ENCODE assay signal across 11 cellular contexts in genomic region chr20:32282461-32282860, GRCh38. TPM values are rescaled to one million over a fixed set of nuclear protein-coding genes. Genes with fewer than 3 reads are reported as not detected.
DNase-seq lines count a peak whose midpoint lies in the region; ATAC-seq lines count a peak whose summit lies in the region.
"Had no signal": no experiment of that assay in that cellular context is flagged by ENCODE, and none has a peak within 500 bp of the region (broad histone marks: within the 10 kb centered on the region; RNA-seq: fewer than 3 reads in every experiment).

No MANE protein-coding gene starts in this region.

- H3K27ac ChIP-seq in aorta (ENCODE audit: low read depth in 1 of 2, low read length in 2 of 2) = no peak overlapping the region
- H3K27ac ChIP-seq: cardiac muscle cell had no signal

- no peaks in the 10 kb centered on the region for H3K9me3 ChIP-seq in aorta (ENCODE audit: control insufficient read depth, low read length)

- 2 to 10% methylated on average over 4 of the region's 4 CpGs for WGBS in aorta, 2 donors

- H3K27me3 Mint-ChIP-seq in activated naive CD4-positive, alpha-beta T cell treated with anti-CD3 and anti-CD28 coated beads for 36 hours (ENCODE audit: low read depth) = no peaks in the 10 kb centered on the region
- no peaks in the 10 kb centered on the region for H3K27me3 Mint-ChIP-seq in stimulated activated naive B cell treated with anti-CD40 and anti-IgM and Interleukin-4, amounts not matched to agents 10 μg/mL and 1 μg/mL and 100 μg/mL, for 72 hours

- peak overlapping the region; percentile 90 for H3K27ac Mint-ChIP-seq in activated naive CD4-positive, alpha-beta T cell treated with anti-CD3 and anti-CD28 coated beads for 36 hours
- H3K27ac Mint-ChIP-seq in stimulated activated naive B cell treated with anti-CD40 and anti-IgM and Interleukin-4, amounts not matched to agents 10 μg/mL and 1 μg/mL and 100 μg/mL, for 72 hours = peak overlapping the region; percentile 82

- H3K27me3 ChIP-seq in aorta (ENCODE audit: control insufficient read depth in 1 of 2, insufficient read depth in 2 of 2, low read length in 1 of 2) = no peaks in the 10 kb centered on the region
- H3K27me3 ChIP-seq: cardiac muscle cell had no signal

- peaks cover 2% of the 10 kb centered on the region in 2 donors for H3K4me1 ChIP-seq in aorta (ENCODE audit: control insufficient read depth in 1 of 2, insufficient read depth in 2 of 2, low read length in 2 of 2)

- no peak overlapping the region for H3K4me3 ChIP-seq in aorta (ENCODE audit: low read length in 2 of 2)
- H3K4me3 ChIP-seq: cardiac muscle cell had no signal

- peak; percentile 26 for DNase-seq in activated naive CD4-positive, alpha-beta T cell treated with anti-CD3 and anti-CD28 coated beads for 36 hours
- no peak for DNase-seq in activated naive CD4-positive, alpha-beta T cell (lab: John Stamatoyannopoulos, UW)
- peak; percentile 41 for DNase-seq in NCI-H2196 treated with DMSO at 0.1 percent for 48 hours (lab: John Stamatoyannopoulos, UW; ENCODE audit: unreplicated experiment)
- DNase-seq in cerebellum (ENCODE audit: low spot score) = peak; percentile 91
- DNase-seq in stimulated activated naive B cell treated with anti-CD40 and anti-IgM and Interleukin-4, amounts not matched to agents 10 μg/mL and 1 μg/mL and 100 μg/mL, for 72 hours = no peak
- no peak for DNase-seq in aorta
- no peak for DNase-seq in stimulated activated CD4-positive, alpha-beta T cell treated with anti-CD3 and anti-CD28 coated beads, Interleukin-15, amount 100 ng/mL, for 24 hours
- DNase-seq: KBM-7, mesenchymal stem cell had no signal

- H3K36me3 ChIP-seq in aorta (ENCODE audit: control insufficient read depth in 1 of 2, insufficient read depth in 2 of 2, low read length in 1 of 2) = no peaks in the 10 kb centered on the region
- H3K36me3 ChIP-seq: cardiac muscle cell had no signal

- H3K4me3 Mint-ChIP-seq in activated naive CD4-positive, alpha-beta T cell treated with anti-CD3 and anti-CD28 coated beads for 36 hours = peak overlapping the region; percentile 28
- no peak overlapping the region for H3K4me3 Mint-ChIP-seq in stimulated activated naive B cell treated with anti-CD40 and anti-IgM and Interleukin-4, amounts not matched to agents 10 μg/mL and 1 μg/mL and 100 μg/mL, for 72 hours

- peaks cover 78% of the 10 kb centered on the region for H3K4me1 Mint-ChIP-seq in activated naive CD4-positive, alpha-beta T cell treated with anti-CD3 and anti-CD28 coated beads for 36 hours (ENCODE audit: low read depth)
- H3K4me1 Mint-ChIP-seq in stimulated activated naive B cell treated with anti-CD40 and anti-IgM and Interleukin-4, amounts not matched to agents 10 μg/mL and 1 μg/mL and 100 μg/mL, for 72 hours = peaks cover 47 to 63% of the 10 kb centered on the region in 2 donors

- peaks cover 47% of the 10 kb centered on the region for H3K36me3 Mint-ChIP-seq in activated naive CD4-positive, alpha-beta T cell treated with anti-CD3 and anti-CD28 coated beads for 36 hours (ENCODE audit: low read depth)
- H3K36me3 Mint-ChIP-seq in stimulated activated naive B cell treated with anti-CD40 and anti-IgM and Interleukin-4, amounts not matched to agents 10 μg/mL and 1 μg/mL and 100 μg/mL, for 72 hours = peaks cover 15 to 22% of the 10 kb centered on the region in 2 donors

- no peaks in the 10 kb centered on the region for H3K9me3 Mint-ChIP-seq in activated naive CD4-positive, alpha-beta T cell treated with anti-CD3 and anti-CD28 coated beads for 36 hours
- no peaks in the 10 kb centered on the region for H3K9me3 Mint-ChIP-seq in stimulated activated naive B cell treated with anti-CD40 and anti-IgM and Interleukin-4, amounts not matched to agents 10 μg/mL and 1 μg/mL and 100 μg/mL, for 72 hours

- CTCF ChIA-PET in activated naive CD4-positive, alpha-beta T cell treated with anti-CD3 and anti-CD28 coated beads for 36 hours (lab: Charles Lee) = interaction anchor here (1.6 kb wide), 1 partner anchor 50 kb away, joined by 9 read pairs; no protein-coding TSS in a partner anchor

- intact Hi-C loops in activated naive CD4-positive, alpha-beta T cell treated with anti-CD3 and anti-CD28 coated beads for 36 hours (cut with micrococcal nuclease) = no loop called here
- intact Hi-C loops in aorta (cut with DNase I) = no loop called here

- ATAC-seq in stimulated activated naive B cell treated with anti-CD40 and anti-IgM and Interleukin-4, amounts not matched to agents 10 μg/mL and 1 μg/mL and 100 μg/mL, for 72 hours (replicated peaks) = no peak
- ATAC-seq in aorta (ENCODE audit: low FRiP score) (no peak), HG03571 (IDR thresholded peaks at IDR 0.05; ENCODE audit: unreplicated experiment) (no peak)

RNA-seq across cellular contexts. Expression of gene KIF3B, which starts 5.0 kb away (rescaled TPM):
- 10 to 100 TPM; 27.4 to 27.6 TPM for total RNA-seq in activated naive CD4-positive, alpha-beta T cell treated with anti-CD3 and anti-CD28 coated beads for 36 hours
- 57.4 TPM for total RNA-seq in cerebellum
- total RNA-seq in aorta = 10 to 100 TPM; 26.6 to 28.0 TPM
- 10 to 100 TPM; 12.9 to 19.8 TPM for polyA plus RNA-seq in aorta

Comparison
In these comparisons a context has a peak if more than half of its experiments do, and no peak if none do; other contexts are left out.
1. DNase-seq: peak in activated naive CD4-positive, alpha-beta T cell treated with anti-CD3 and anti-CD28 coated beads for 36 hours (single experiment), NCI-H2196 treated with DMSO at 0.1 percent for 48 hours (single experiment) and cerebellum (single experiment); none in activated naive CD4-positive, alpha-beta T cell (0 of 4), stimulated activated naive B cell treated with anti-CD40 and anti-IgM and Interleukin-4, amounts not matched to agents 10 μg/mL and 1 μg/mL and 100 μg/mL, for 72 hours (single experiment), aorta (0 of 2) and stimulated activated CD4-positive, alpha-beta T cell treated with anti-CD3 and anti-CD28 coated beads, Interleukin-15, amount 100 ng/mL, for 24 hours (single experiment).